Comparison of ENCODE assay signal across 24 cellular contexts in the genomic region with DNA sequence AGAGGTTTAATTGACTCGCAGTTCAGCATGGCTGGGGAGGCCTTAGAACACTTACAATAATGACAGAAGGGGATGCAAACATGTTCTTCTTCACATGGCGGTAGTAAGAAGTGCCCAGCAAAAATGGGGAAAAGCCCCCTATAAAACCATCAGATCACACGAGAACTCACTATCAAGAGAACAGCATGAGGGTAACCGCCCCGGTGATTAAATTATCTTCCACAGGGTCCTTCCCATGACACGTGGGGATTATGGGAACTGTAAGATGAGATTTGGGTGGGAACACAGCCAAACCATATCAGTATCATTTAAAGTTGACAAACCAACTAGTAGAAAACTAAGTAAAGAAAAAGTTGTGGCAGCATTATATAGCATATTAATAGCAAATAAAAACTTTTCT.
"Had no signal": no experiment of that assay in that cellular context is flagged by ENCODE, and none has a peak within 500 bp of the region (broad histone marks: within the 10 kb centered on the region; RNA-seq: fewer than 3 reads in every experiment).

No MANE protein-coding gene starts in this region.

- DNase-seq: islet precursor cell; left ventricle myocardium inferior; midbrain; mucosa of descending colon; naive thymus-derived CD4-positive, alpha-beta T cell; nucleus accumbens; pancreas; posterior cingulate gyrus; retina; right cardiac atrium; small intestine; spleen; stimulated activated CD4-positive, alpha-beta T cell treated with anti-CD3 and anti-CD28 coated beads, Interleukin-2, amount 100 ng/mL, for 48 hours; stimulated activated CD4-positive, alpha-beta T cell treated with anti-CD3 and anti-CD28 coated beads, Interleukin-4, amount 100 ng/mL, for 4 hours; stimulated activated CD8-positive, alpha-beta memory T cell treated with anti-CD3 and anti-CD28 coated beads, Interleukin-4, amount 100 ng/mL, for 48 hours; stimulated activated naive CD4-positive, alpha-beta T cell treated with Interleukin-2 at 50 U/mL for 16 hours; stimulated activated naive CD8-positive, alpha-beta T cell treated with anti-CD3 and anti-CD28 coated beads, Interleukin-15, amount 100 ng/mL, for 72 hours; substantia nigra had no signal

- H3K27ac ChIP-seq: left ventricle myocardium inferior, pancreas, prostate gland, spleen, tibial nerve, vagina had no signal

- H3K4me1 ChIP-seq: left ventricle myocardium inferior, pancreas, prostate gland, spleen, tibial nerve, vagina had no signal

- H3K9me3 ChIP-seq: mucosa of descending colon, pancreas, prostate gland, vagina had no signal

- H3K36me3 ChIP-seq: left ventricle myocardium inferior, pancreas, prostate gland, spleen, tibial nerve, vagina had no signal

- H3K4me3 ChIP-seq: left ventricle myocardium inferior, lung, mucosa of descending colon, pancreas, prostate gland, spleen, tibial nerve, vagina had no signal

- H3K27me3 ChIP-seq: tibial nerve, vagina had no signal

- ATAC-seq: mucosa of descending colon; naive thymus-derived CD4-positive, alpha-beta T cell; pancreas; right cardiac atrium; sciatic nerve; stimulated activated memory B cell treated with anti-CD40 and anti-IgM and Interleukin-4, amounts not matched to agents 10 μg/mL and 1 μg/mL and 100 μg/mL, for 72 hours; stimulated activated naive CD8-positive, alpha-beta T cell treated with anti-CD3 and anti-CD28 coated beads, Interleukin-15, amount 100 ng/mL, for 72 hours had no signal
